Comparison of ENCODE assay signal across 1 cellular context in the genomic region with DNA sequence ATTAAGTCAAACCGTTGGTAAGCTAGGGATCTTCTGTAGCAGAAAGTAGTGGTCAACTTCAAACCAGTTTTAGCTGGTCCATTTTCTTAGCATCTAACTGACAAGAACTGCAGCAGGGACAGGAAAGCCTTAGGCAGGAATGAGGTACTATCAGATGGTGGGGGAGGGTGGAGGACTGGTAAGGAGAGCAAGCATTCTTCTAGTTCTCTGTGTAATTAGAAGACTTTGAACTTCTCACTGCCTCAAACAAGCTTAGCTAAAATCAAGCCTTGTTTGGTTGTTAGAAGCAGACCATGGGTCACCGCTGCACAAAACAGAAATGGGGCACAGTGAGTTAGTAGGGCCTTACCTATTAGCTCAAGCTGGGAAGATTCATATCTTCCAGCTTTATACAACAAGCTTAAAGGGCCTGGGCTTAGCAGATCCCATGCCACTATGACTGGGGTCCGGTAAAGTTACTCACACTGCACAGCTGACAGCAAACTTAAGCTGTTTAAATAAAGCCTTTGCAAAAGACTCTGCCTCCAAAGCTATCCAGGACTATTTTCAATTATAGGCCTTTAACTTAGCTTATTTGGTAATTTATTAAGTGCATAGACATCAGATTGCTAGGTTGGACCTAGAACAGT.
A peak's percentile ranks its signal among the peaks of the same experiment; 100 is the strongest.
TF ChIP-seq lines count a peak whose summit lies in the region.

No MANE protein-coding gene starts in this region.

TF ChIP-seq in K562, 482 proteins besides CTCF, POLR2A, EP300 and RAD21:
- TF ChIP-seq, protein P1, sequence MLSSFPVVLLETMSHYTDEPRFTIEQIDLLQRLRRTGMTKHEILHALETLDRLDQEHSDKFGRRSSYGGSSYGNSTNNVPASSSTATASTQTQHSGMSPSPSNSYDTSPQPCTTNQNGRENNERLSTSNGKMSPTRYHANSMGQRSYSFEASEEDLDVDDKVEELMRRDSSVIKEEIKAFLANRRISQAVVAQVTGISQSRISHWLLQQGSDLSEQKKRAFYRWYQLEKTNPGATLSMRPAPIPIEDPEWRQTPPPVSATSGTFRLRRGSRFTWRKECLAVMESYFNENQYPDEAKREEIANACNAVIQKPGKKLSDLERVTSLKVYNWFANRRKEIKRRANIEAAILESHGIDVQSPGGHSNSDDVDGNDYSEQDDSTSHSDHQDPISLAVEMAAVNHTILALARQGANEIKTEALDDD (IDR thresholded peaks at IDR 0.05), result peak; percentile 70
- TF ChIP-seq ELF4 (CRISPR knock-in tag; IDR thresholded peaks at IDR 0.05), result no peak
